Comparison of ENCODE assay signal across 23 cellular contexts in the genomic region with DNA sequence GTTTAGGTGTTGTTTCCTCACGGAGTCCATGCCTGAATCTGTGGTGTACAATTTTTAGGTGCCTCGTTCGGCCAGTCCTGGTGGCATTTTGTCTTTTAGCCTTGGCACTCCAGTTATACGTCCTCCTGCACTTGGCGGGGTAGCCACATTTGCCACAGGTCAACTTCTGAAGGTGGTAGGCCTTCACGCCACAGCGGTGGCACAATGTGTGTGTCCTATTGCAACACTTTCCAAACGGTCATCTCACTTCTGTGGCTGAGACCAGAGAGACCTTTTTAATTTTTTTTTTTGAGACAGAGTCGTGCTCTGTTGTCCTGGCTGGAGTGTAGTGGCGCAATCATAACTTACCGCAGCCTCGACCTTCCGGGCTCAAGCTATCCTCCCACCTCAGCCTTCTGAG. TPM values are rescaled to one million over a fixed set of nuclear protein-coding genes. Genes with fewer than 3 reads are reported as not detected.
DNase-seq lines count a peak whose midpoint lies in the region; ATAC-seq, FAIRE-seq and TF ChIP-seq lines count a peak whose summit lies in the region.
"Had no signal": no experiment of that assay in that cellular context is flagged by ENCODE, and none has a peak within 500 bp of the region (broad histone marks: within the 10 kb centered on the region; RNA-seq: fewer than 3 reads in every experiment).

No MANE protein-coding gene starts in this region.

- no peak overlapping the region for H2AK5ac ChIP-seq in trophoblast cell (ENCODE audit: low read length)

- intact Hi-C loops in heart left ventricle (cut with DNase I) (no loop called here), K562 (cut with micrococcal nuclease) (no loop called here), esophagus squamous epithelium (cut with DNase I) (no loop called here), Calu3 (cut with micrococcal nuclease; ENCODE audit: unreplicated experiment) (no loop called here)

- H3K27me3 Mint-ChIP-seq in Calu3 (ENCODE audit: unreplicated experiment), result no peaks in the 10 kb centered on the region

- peaks cover 3% of the 10 kb centered on the region for H3K36me3 ChIP-seq in cardiac muscle cell
- peaks cover 0 to 16% (median 4%) of the 10 kb centered on the region in 9 donors for H3K36me3 ChIP-seq in heart left ventricle
- no peaks in the 10 kb centered on the region; the same call in 2 of the 3 replicates for H3K36me3 ChIP-seq in K562 (ENCODE audit: control insufficient read depth, insufficient read depth, low read length)
- peaks cover 0 to 7% of the 10 kb centered on the region in 2 experiments for H3K36me3 ChIP-seq in trophoblast cell (ENCODE audit: control insufficient read depth in 1 of 2, insufficient read depth in 2 of 2, low read length in 2 of 2)
- H3K36me3 ChIP-seq in esophagus squamous epithelium, result peaks cover 0 to 12% (median 0%) of the 10 kb centered on the region in 3 donors
- H3K36me3 ChIP-seq: BE2C had no signal

- BruUV-seq in K562 (replicated peaks; lab: Mats Ljungman, UMichigan), result no TSS peak
- no TSS peak for BruUV-seq in Calu3 (replicated peaks; lab: Mats Ljungman, UMichigan)

- no peak overlapping the region for H3K4ac ChIP-seq in trophoblast cell (ENCODE audit: low read depth, low read length)

- H3K4me3 ChIP-seq in cardiac muscle cell (no peak overlapping the region), heart left ventricle (no peak overlapping the region), K562 (no peak overlapping the region), trophoblast cell (ENCODE audit: low read depth, low read length) (no peak overlapping the region), esophagus squamous epithelium (no peak overlapping the region)
- H3K4me3 ChIP-seq: SJCRH30 had no signal

- H2BK5ac ChIP-seq in trophoblast cell (ENCODE audit: low read depth, low read length, poor library complexity), result no peak overlapping the region

- no peak for TF ChIP-seq CTCF in cardiac muscle cell (IDR thresholded peaks at IDR 0.05; ENCODE audit: low read depth, low read length)
- no peak for TF ChIP-seq CTCF in heart left ventricle (IDR thresholded peaks at IDR 0.05)
- no peak for TF ChIP-seq CTCF in K562 (IDR thresholded peaks at IDR 0.05 in 2 of 3, conservative IDR thresholded peaks at IDR 0.05 in 1 of 3; ENCODE audit: insufficient read depth in 2 of 3, low read depth in 1 of 3, low read length in 3 of 3)
- no peak for TF ChIP-seq CTCF in esophagus squamous epithelium (IDR thresholded peaks at IDR 0.05)
- no peak for TF ChIP-seq CTCF in Calu3 (IDR thresholded peaks at IDR 0.05; ENCODE audit: unreplicated experiment)

- H3K79me1 ChIP-seq in trophoblast cell (ENCODE audit: low read length), result no peaks in the 10 kb centered on the region

- H4K91ac ChIP-seq in trophoblast cell (ENCODE audit: low read depth, low read length), result no peak overlapping the region

- no peak for TF ChIP-seq EP300 in K562 (IDR thresholded peaks at IDR 0.05; ENCODE audit: low read length)

- H2BK120ac ChIP-seq in trophoblast cell (ENCODE audit: insufficient read depth, low read length, poor library complexity), result no peak overlapping the region

- ATAC-seq in heart left ventricle (no peak), K562 (no peak)
- ATAC-seq: PC-3, SK-N-SH treated with all-trans-retinoic acid at 6 μM for 48 hours had no signal

- peak overlapping the region; percentile 78 for H3K18ac ChIP-seq in trophoblast cell (ENCODE audit: low read length)

- no peak for TF ChIP-seq POLR2A in heart left ventricle (IDR thresholded peaks at IDR 0.05)
- TF ChIP-seq POLR2A in K562 (conservative IDR thresholded peaks at IDR 0.05), result no peak
- no peak for TF ChIP-seq POLR2A in esophagus squamous epithelium (IDR thresholded peaks at IDR 0.05)

- no peak overlapping the region for H4K8ac ChIP-seq in trophoblast cell (ENCODE audit: low read depth, low read length)

- no peak overlapping the region for H3K14ac ChIP-seq in trophoblast cell (ENCODE audit: low read length)

- no peak for DNase-seq in cardiac muscle cell (ENCODE audit: low read depth in 1 of 2, low spot score in 1 of 2)
- no peak for DNase-seq in heart left ventricle
- no peak for DNase-seq in K562 (ENCODE audit: extremely low read depth in 1 of 4, low spot score in 3 of 4)
- peak; percentile 33 to 65 for DNase-seq in trophoblast cell
- DNase-seq in activated CD4-positive, CD25-positive, alpha-beta regulatory T cell (lab: John Stamatoyannopoulos, UW), result no peak
- DNase-seq in esophagus squamous epithelium (lab: John Stamatoyannopoulos, UW), result no peak
- DNase-seq in Calu3, result no peak
- DNase-seq: BE2C; MM.1S; NCI-H1105 treated with DMSO at 0.1 percent for 48 hours; NCI-H2029; NCI-H446; NCI-H524 treated with DMSO at 0.1 percent for 48 hours; NCI-H82; NK-92 treated with Interleukin-12 subunit alpha and Interleukin-12 subunit beta, amount 100 ng/mL, for 24 hours; PC-3; SJCRH30 had no signal

- H3K9me3 ChIP-seq in cardiac muscle cell (ENCODE audit: low read depth) (no peaks in the 10 kb centered on the region), heart left ventricle (no peaks in the 10 kb centered on the region), K562 (replicated peaks; ENCODE audit: control insufficient read depth, insufficient read depth, low read depth, low read length) (no peaks in the 10 kb centered on the region), trophoblast cell (ENCODE audit: insufficient read depth, low read depth, low read length) (no peaks in the 10 kb centered on the region), esophagus squamous epithelium (no peaks in the 10 kb centered on the region)
- H3K9me3 ChIP-seq: BE2C, SJCRH30 had no signal

- H4K20me1 ChIP-seq in K562 (replicated peaks; ENCODE audit: control insufficient read depth, insufficient read depth, low read length), result no peaks in the 10 kb centered on the region

- H3K9me1 ChIP-seq in K562 (ENCODE audit: control insufficient read depth, insufficient read depth, low read length), result no peaks in the 10 kb centered on the region

- FAIRE-seq in K562 (lab: Jason Lieb, UNC), result no peak
- FAIRE-seq: D721Med, GM19239, HTR-8/SVneo had no signal

- H2BK12ac ChIP-seq in trophoblast cell (ENCODE audit: low read length), result peak overlapping the region; percentile 14

- TF ChIP-seq RAD21 in K562 (CRISPR knock-in tag; conservative IDR thresholded peaks at IDR 0.05 in 1 of 2, IDR thresholded peaks at IDR 0.05 in 1 of 2), result no peak

- no peak overlapping the region for H2AFZ ChIP-seq in K562 (ENCODE audit: low read depth, low read length)
- H2AFZ ChIP-seq in trophoblast cell (ENCODE audit: insufficient read depth, low read length, poor library complexity), result no peak overlapping the region

- POLR2A ChIA-PET in K562 (lab: Yijun Ruan, JAX), result interaction anchor here (1.9 kb wide), 1 partner anchor 17 kb away, joined by 6 read pairs; no protein-coding TSS in a partner anchor

- H3K4me2 ChIP-seq in K562 (ENCODE audit: insufficient read depth, low read length) (no peak overlapping the region), trophoblast cell (ENCODE audit: low read length) (no peak overlapping the region)
- H3K4me2 ChIP-seq: KMS-11 had no signal

- in situ Hi-C loops in K562 (cut with MboI), result no loop called here

- H3K79me2 ChIP-seq in K562 (ENCODE audit: control insufficient read depth, insufficient read depth, low read length) (no peaks in the 10 kb centered on the region), trophoblast cell (ENCODE audit: control insufficient read depth, insufficient read depth, low read length, poor library complexity) (no peaks in the 10 kb centered on the region)

- H3K27ac ChIP-seq in cardiac muscle cell (peak overlapping the region; percentile 26), heart left ventricle (no peak overlapping the region), K562 (ENCODE audit: extremely low read depth, low read depth, low read length) (no peak overlapping the region), trophoblast cell (ENCODE audit: low read depth, low read length) (no peak overlapping the region), esophagus squamous epithelium (no peak overlapping the region)
- H3K27ac ChIP-seq: 22Rv1, KMS-11, SJCRH30 had no signal

- H3K4me1 ChIP-seq in cardiac muscle cell (ENCODE audit: low read depth) (peaks cover 34% of the 10 kb centered on the region), heart left ventricle (peaks cover 0 to 28% (median 14%) of the 10 kb centered on the region in 12 donors), K562 (replicated peaks in 1 of 2; ENCODE audit: control insufficient read depth in 2 of 2, insufficient read depth in 2 of 2, low read length in 2 of 2) (no peaks in the 10 kb centered on the region), trophoblast cell (ENCODE audit: control insufficient read depth in 1 of 2, insufficient read depth in 2 of 2, low read length in 2 of 2) (no peaks in the 10 kb centered on the region), esophagus squamous epithelium (peaks cover 0 to 18% (median 8%) of the 10 kb centered on the region in 3 donors)
- H3K4me1 ChIP-seq: BE2C, SJCRH30 had no signal

- no peak overlapping the region for H3K23ac ChIP-seq in trophoblast cell (ENCODE audit: low read length)

- H3K27ac Mint-ChIP-seq in Calu3 (ENCODE audit: unreplicated experiment), result no peak overlapping the region

- no peaks in the 10 kb centered on the region for H3K9me3 Mint-ChIP-seq in Calu3 (ENCODE audit: low read depth, unreplicated experiment)

- H3K4me3 Mint-ChIP-seq in Calu3 (ENCODE audit: low read depth, unreplicated experiment), result no peak overlapping the region

- H3K36me3 Mint-ChIP-seq in Calu3 (ENCODE audit: insufficient read depth, unreplicated experiment), result peaks cover 5% of the 10 kb centered on the region

- no peaks in the 10 kb centered on the region for H3K4me1 Mint-ChIP-seq in Calu3 (ENCODE audit: low read depth, unreplicated experiment)

- H3K27me3 ChIP-seq in cardiac muscle cell (no peaks in the 10 kb centered on the region), heart left ventricle (no peaks in the 10 kb centered on the region), K562 (ENCODE audit: control insufficient read depth in 2 of 2, insufficient read depth in 2 of 2, low read length in 2 of 2) (no peaks in the 10 kb centered on the region), trophoblast cell (ENCODE audit: insufficient read depth, low read length) (no peaks in the 10 kb centered on the region), esophagus squamous epithelium (no peaks in the 10 kb centered on the region)
- H3K27me3 ChIP-seq: BE2C, SJCRH30 had no signal

- H4K12ac ChIP-seq in trophoblast cell (ENCODE audit: low read depth, low read length), result peak overlapping the region; percentile 18

- 93 to 97% (median 95%) methylated on average over 13 of the region's 13 CpGs for WGBS in heart left ventricle, 4 donors
- 80% methylated on average over 13 of the region's 13 CpGs for WGBS in K562 (ENCODE audit: insufficient coverage, low coverage, missing lambda C conversion rate)
- no CpG with 5 or more reads among the region's 13 CpGs for WGBS in trophoblast cell (ENCODE audit: extremely low coverage, insufficient coverage, insufficient read length)
- 90 to 91% methylated on average over 13 of the region's 13 CpGs for WGBS in esophagus squamous epithelium, 2 donors

- CTCF ChIA-PET in K562 (lab: Yijun Ruan, JAX; ENCODE audit: low intra/inter-chr PET ratio) (no interaction called here), Calu3 (lab: Charles Lee) (no interaction called here)

- H3K9ac ChIP-seq in K562 (ENCODE audit: insufficient read depth in 1 of 2, low read depth in 2 of 2, low read length in 2 of 2) (no peak overlapping the region), trophoblast cell (ENCODE audit: low read length) (no peak overlapping the region)
- H3K9ac ChIP-seq: KMS-11 had no signal

RNA-seq across cellular contexts. Expression of gene CAMTA1, which starts 49.1 kb away (rescaled TPM):
- total RNA-seq in cardiac muscle cell (209 and 213 TPM in 2 replicates), heart left ventricle (100 to 1,000 TPM; 114 to 154 (median 136) TPM), K562 (2014; rRNA removed) (41.8 and 43.9 TPM in 2 replicates), K562 (2014; rRNA removed; fragmentation: Illumina TruSeq; extraction: Trizol) (61.2 and 66.8 TPM in 2 replicates), K562 (2015; rRNA removed; fragmentation: Illumina TruSeq; extraction: Trizol) (53.0 and 65.9 TPM in 2 replicates), K562 (2021) (72.4 and 74.7 TPM in 2 replicates), esophagus squamous epithelium (10 to 100 TPM; 31.3 to 77.4 (median 45.9) TPM), Calu3 (2022) (50.3 and 55.1 TPM in 2 replicates)
- polyA plus RNA-seq in cardiac muscle cell (336 and 341 TPM in 2 replicates), heart left ventricle (100 to 1,000 TPM; 191 to 303 TPM), K562 (2011; rRNA removed) (45.4 and 57.4 TPM in 2 replicates), K562 (2014; fragmentation: Illumina TruSeq; extraction: Trizol) (137 and 161 TPM in 2 replicates), K562 (2014; fragmentation: Nextera tagmentation; extraction: Ambion mirVana) (10 to 100 TPM; 59.8 to 77.4 TPM), K562 (2014; rRNA removed) (81.0 and 98.3 TPM in 2 replicates)
- total RNA-seq in K562 (2011; cell fraction: chromatin; rRNA removed; ENCODE audit: low replicate concordance), result 20.6 and 31.7 TPM in 2 replicates
- total RNA-seq in K562 (2011; cell fraction: nucleolus; rRNA removed), result 11.8 and 14.1 TPM in 2 replicates
- total RNA-seq in K562 (2011; cell fraction: nucleoplasm; rRNA removed), result 35.6 and 49.6 TPM in 2 replicates
- 13.7 and 47.2 TPM in 2 replicates for polyA plus RNA-seq in K562 (2011; cell fraction: cytosol; rRNA removed)
- polyA plus RNA-seq in K562 (2011; cell fraction: nucleus; rRNA removed), result 11.8 and 21.1 TPM in 2 replicates
- polyA plus RNA-seq in K562 (2012), result 58.8 and 114 TPM in 2 replicates
- 19.2 and 21.2 TPM in 2 replicates for polyA minus RNA-seq in K562 (2011; rRNA and poly(A)+ RNA removed)
- 10.4 and 12.7 TPM in 2 replicates for polyA minus RNA-seq in K562 (2011; cell fraction: cytosol; rRNA and poly(A)+ RNA removed)
- 12.7 and 15.7 TPM in 2 replicates for polyA minus RNA-seq in K562 (2011; cell fraction: nucleus; rRNA and poly(A)+ RNA removed)
- polyA plus RNA-seq in trophoblast cell (2013), result 185 and 191 TPM in 2 replicates

Comparison
In these comparisons a context has a peak if more than half of its experiments do, and no peak if none do; other contexts are left out.
1. DNase-seq: peak in trophoblast cell (2 of 2); none in cardiac muscle cell (0 of 2), heart left ventricle (0 of 5), K562 (0 of 4), activated CD4-positive, CD25-positive, alpha-beta regulatory T cell (0 of 4), esophagus squamous epithelium (single experiment) and Calu3 (single experiment).